Comparison of ENCODE assay signal across 13 cellular contexts in the genomic region with DNA sequence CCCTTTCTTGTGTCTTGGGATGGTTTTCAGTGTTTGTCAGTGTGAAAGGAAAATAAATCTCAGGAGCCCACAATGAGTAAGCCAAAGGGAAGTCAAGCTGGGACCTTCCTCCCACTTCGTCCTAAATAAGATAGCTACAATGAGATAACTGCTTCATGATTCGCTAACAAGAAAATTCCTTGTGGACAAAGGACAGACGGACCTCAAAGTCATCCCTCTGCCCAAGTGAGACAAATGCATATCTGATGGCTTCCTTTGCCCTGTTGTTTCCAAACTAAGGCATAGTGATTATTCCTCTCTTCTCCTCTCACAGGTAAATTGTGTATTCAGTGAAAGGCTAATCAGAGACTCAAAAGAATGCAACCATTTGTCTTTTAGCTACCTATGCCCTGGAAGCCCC.
"Had no signal": no experiment of that assay in that cellular context is flagged by ENCODE, and none has a peak within 500 bp of the region (broad histone marks: within the 10 kb centered on the region; RNA-seq: fewer than 3 reads in every experiment).

No MANE protein-coding gene starts in this region.

- DNase-seq: activated CD4-positive, alpha-beta T cell treated with anti-CD3 and anti-CD28 coated beads for 1 hour; activated CD4-positive, alpha-beta T cell treated with anti-CD3 and anti-CD28 coated beads, Interleukin-2, amount 50 U/mL, for 48 hours; activated CD8-positive, alpha-beta memory T cell treated with anti-CD3 and anti-CD28 coated beads, Interleukin-2, amount 10 ng/mL, durations not matched to agents 7 days and 5 days; activated effector memory CD4-positive, alpha-beta T cell treated with anti-CD3 and anti-CD28 coated beads, Interleukin-2, amount 50 U/mL, for 16 hours; activated naive CD8-positive, alpha-beta T cell treated with anti-CD3 and anti-CD28 coated beads for 36 hours; activated T-cell treated with anti-CD3 and anti-CD28 coated beads, Interleukin-2, amount 50 U/mL, for 24 hours; anterior cingulate cortex; dorsolateral prefrontal cortex; foreskin melanocyte; head of caudate nucleus; left lung; nephron progenitor cell; ovary had no signal

- H3K9me3 ChIP-seq: left lung, ovary had no signal

- H3K36me3 ChIP-seq: left lung, ovary had no signal

- H3K27ac ChIP-seq: dorsolateral prefrontal cortex, left lung, ovary had no signal

- H3K4me3 ChIP-seq: dorsolateral prefrontal cortex, left lung, ovary had no signal

- H3K27me3 ChIP-seq: dorsolateral prefrontal cortex, left lung, ovary had no signal

- ATAC-seq: activated CD8-positive, alpha-beta memory T cell treated with anti-CD3 and anti-CD28 coated beads, Interleukin-2, amount 10 ng/mL, durations not matched to agents 7 days and 5 days; left lung had no signal
